ENCODE assay signal across 9 cellular contexts in genomic region chr6:125136378-125136777, GRCh38.
"Had no signal": no experiment of that assay in that cellular context is flagged by ENCODE, and none has a peak within 500 bp of the region (broad histone marks: within the 10 kb centered on the region; RNA-seq: fewer than 3 reads in every experiment).

No MANE protein-coding gene starts in this region.

- ATAC-seq: GM23338 had no signal

- H3K9ac ChIP-seq: KMS-11 had no signal

- H2AFZ ChIP-seq: GM23338 had no signal

- H3K4me2 ChIP-seq: GM23338, KMS-11 had no signal

- H3K4me3 ChIP-seq: GM23338 had no signal

- H3K27ac ChIP-seq: KMS-11 had no signal

- FAIRE-seq: H1, H54, HTR-8/SVneo had no signal

- DNase-seq: H9, HCEC 1CT, Karpas-422, KBM-7 had no signal
